1 cellular context compared by ENCODE assay signal in genomic region chr3:48301814-48302194, GRCh38.
TF ChIP-seq lines count a peak whose summit lies in the region.

No MANE protein-coding gene starts in this region.

TF ChIP-seq in IMR-90, 13 proteins besides CTCF, POLR2A, EP300 and RAD21 (continued from another document):
- TF ChIP-seq USF2 (IDR thresholded peaks at IDR 0.05; ENCODE audit: low read depth, low read length) (no peak), MAZ (IDR thresholded peaks at IDR 0.05; ENCODE audit: borderline replicate concordance, low read depth, low read length) (no peak)
